Comparison of ENCODE assay signal across 20 cellular contexts in genomic region chr3:141643391-141643790, GRCh38.
DNase-seq lines count a peak whose midpoint lies in the region; ATAC-seq and TF ChIP-seq lines count a peak whose summit lies in the region.
"Had no signal": no experiment of that assay in that cellular context is flagged by ENCODE, and none has a peak within 500 bp of the region (broad histone marks: within the 10 kb centered on the region; RNA-seq: fewer than 3 reads in every experiment).

No MANE protein-coding gene starts in this region.

- DNase-seq in ACHN (peak; percentile 6), GM04503 (ENCODE audit: low read depth) (peak; percentile 56), astrocyte of the cerebellum (ENCODE audit: low read depth) (peak; percentile 96), iris pigment epithelial cell (ENCODE audit: low read depth) (peak; percentile 37), foreskin fibroblast (no peak), SKM-1 treated with dmso at 0.1 percent for 144 hours (lab: John Stamatoyannopoulos, UW; ENCODE audit: unreplicated experiment) (no peak), C1 segment of cervical spinal cord (lab: John Stamatoyannopoulos, UW) (no peak)
- DNase-seq: CD4-positive, alpha-beta memory T cell; DMS79; GDM1; H7; Kasumi-1; MV-4-11; NCI-H1417 treated with DMSO at 0.1 percent for 48 hours; NCI-H2081 treated with DMSO at 0.1 percent for 48 hours; NCI-H524 treated with DMSO at 0.1 percent for 48 hours; NK-92 treated with Interleukin-12 subunit alpha and Interleukin-12 subunit beta, amount 100 ng/mL, for 24 hours had no signal

- ATAC-seq in HG03432 (IDR thresholded peaks at IDR 0.05; ENCODE audit: unreplicated experiment) = no peak
- ATAC-seq: HepG2 had no signal

- in situ Hi-C loops in ACHN (cut with HindIII; ENCODE audit: low pct_ligation_motif_present, low pct_unique_long_range_greater_than_20kb, low sequenced_read_pairs) (no loop called here), astrocyte of the cerebellum (cut with HindIII; ENCODE audit: low sequenced_read_pairs) (no loop called here)

- H3K4me3 ChIP-seq in astrocyte of the cerebellum (ENCODE audit: low read depth, low read length) (no peak overlapping the region), foreskin fibroblast (ENCODE audit: low read depth in 1 of 2, low read length in 2 of 2) (no peak overlapping the region)
- H3K4me3 ChIP-seq: PC-9 had no signal

- TF ChIP-seq CTCF in astrocyte of the cerebellum (IDR thresholded peaks at IDR 0.05; ENCODE audit: low read depth, low read length, missing control alignments) = no peak
- no peak for TF ChIP-seq CTCF in foreskin fibroblast (IDR thresholded peaks at IDR 0.05; ENCODE audit: low read depth, low read length)

Comparison
In these comparisons a context has a peak if more than half of its experiments do, and no peak if none do; other contexts are left out.
1. DNase-seq: peak in ACHN (single experiment), GM04503 (single experiment), astrocyte of the cerebellum (single experiment) and iris pigment epithelial cell (single experiment); none in foreskin fibroblast (0 of 2), SKM-1 treated with dmso at 0.1 percent for 144 hours (single experiment) and C1 segment of cervical spinal cord (0 of 14).